Comparison of ENCODE assay signal across 27 cellular contexts in genomic region chr11:116505466-116506247, GRCh38.
DNase-seq lines count a peak whose midpoint lies in the region; TF ChIP-seq lines count a peak whose summit lies in the region.
"Had no signal": no experiment of that assay in that cellular context is flagged by ENCODE, and none has a peak within 500 bp of the region (broad histone marks: within the 10 kb centered on the region; RNA-seq: fewer than 3 reads in every experiment).

No MANE protein-coding gene starts in this region.

- peak in 1 of 2 experiments; percentile 83; a peak in 2 of 4 replicates for TF ChIP-seq EP300 in SK-N-SH (IDR thresholded peaks at IDR 0.05; ENCODE audit: borderline replicate concordance in 1 of 2, low read depth in 1 of 2, low read length in 1 of 2)

- H3K4me3 ChIP-seq in SK-N-SH (ENCODE audit: low read depth in 2 of 2, low read length in 1 of 2) (no peak overlapping the region), neural progenitor cell (no peak overlapping the region)
- H3K4me3 ChIP-seq: cardiac muscle cell, esophagus muscularis mucosa, heart right ventricle, lower lobe of right lung, right atrium auricular region, SJCRH30, smooth muscle cell, transverse colon had no signal

- H3F3A ChIP-seq in SK-N-SH (replicated peaks; ENCODE audit: insufficient read depth), result no peaks in the 10 kb centered on the region
- H3F3A ChIP-seq in neural progenitor cell (ENCODE audit: low read depth), result peaks cover 13% of the 10 kb centered on the region

- H3K4me1 ChIP-seq in SK-N-SH (ENCODE audit: control insufficient read depth in 1 of 2, insufficient read depth in 2 of 2, low read depth in 1 of 2, low read length in 1 of 2) (peaks cover 0 to 94% of the 10 kb centered on the region in 2 experiments; a peak in 2 of 4 replicates), neural progenitor cell (peaks cover 34% of the 10 kb centered on the region)
- H3K4me1 ChIP-seq: Caco-2, foreskin keratinocyte, heart right ventricle, lower lobe of right lung, SJCRH30, transverse colon had no signal

- H3K9me2 ChIP-seq in SK-N-SH, result no peaks in the 10 kb centered on the region

- no peaks in the 10 kb centered on the region for H3K36me3 Mint-ChIP-seq in neural progenitor cell
- H3K36me3 Mint-ChIP-seq in activated CD4-positive, alpha-beta memory T cell treated with anti-CD3 and anti-CD28 coated beads for 36 hours, result no peaks in the 10 kb centered on the region
- H3K36me3 Mint-ChIP-seq: activated naive CD8-positive, alpha-beta T cell; T-cell had no signal

- no peaks in the 10 kb centered on the region for H3K9me3 Mint-ChIP-seq in neural progenitor cell
- no peaks in the 10 kb centered on the region for H3K9me3 Mint-ChIP-seq in activated CD4-positive, alpha-beta memory T cell treated with anti-CD3 and anti-CD28 coated beads for 36 hours
- H3K9me3 Mint-ChIP-seq: activated CD4-positive, alpha-beta memory T cell treated with anti-CD3 and anti-CD28 coated beads, Interleukin-2, amount 10 ng/mL, durations not matched to agents 7 days and 5 days; nephron progenitor cell; T-cell had no signal

- H3K9ac ChIP-seq in SK-N-SH (no peak overlapping the region), neural progenitor cell (no peak overlapping the region)

- peaks cover 66% of the 10 kb centered on the region for H3K4me1 Mint-ChIP-seq in neural progenitor cell
- H3K4me1 Mint-ChIP-seq in activated CD4-positive, alpha-beta memory T cell treated with anti-CD3 and anti-CD28 coated beads for 36 hours (ENCODE audit: low read depth), result no peaks in the 10 kb centered on the region
- H3K4me1 Mint-ChIP-seq: activated CD4-positive, alpha-beta memory T cell treated with anti-CD3 and anti-CD28 coated beads, Interleukin-2, amount 10 ng/mL, durations not matched to agents 7 days and 5 days had no signal

- H3K4me2 ChIP-seq in SK-N-SH (no peak overlapping the region), neural progenitor cell (no peak overlapping the region)
- H3K4me2 ChIP-seq: smooth muscle cell had no signal

- H3K27ac Mint-ChIP-seq in neural progenitor cell, result peak overlapping the region; percentile 29
- no peak overlapping the region for H3K27ac Mint-ChIP-seq in activated CD4-positive, alpha-beta memory T cell treated with anti-CD3 and anti-CD28 coated beads for 36 hours
- H3K27ac Mint-ChIP-seq: activated CD4-positive, alpha-beta memory T cell treated with anti-CD3 and anti-CD28 coated beads, Interleukin-2, amount 10 ng/mL, durations not matched to agents 7 days and 5 days; activated naive CD8-positive, alpha-beta T cell; nephron progenitor cell; T-cell had no signal

- no peak overlapping the region for H2AFZ ChIP-seq in SK-N-SH (ENCODE audit: low read depth)
- peak overlapping the region; percentile 17 for H2AFZ ChIP-seq in neural progenitor cell (replicated peaks)

- H3K27ac ChIP-seq in SK-N-SH (ENCODE audit: low read depth in 2 of 2, low read length in 1 of 2), result peak overlapping the region in 1 of 2 experiments; percentile 97; a peak in 2 of 4 replicates
- no peak overlapping the region for H3K27ac ChIP-seq in neural progenitor cell
- H3K27ac ChIP-seq: cardiac muscle cell, esophagus muscularis mucosa, foreskin keratinocyte, heart right ventricle, lower lobe of right lung, right atrium auricular region, SJCRH30, transverse colon had no signal

- CTCF ChIA-PET in SK-N-SH (lab: Yijun Ruan, JAX), result interaction anchor here (0.7 to 5.4 kb wide), 16 partner anchors 26 to 427 kb away, joined by 3 to 47 read pairs (median 6); no protein-coding TSS in a partner anchor
- CTCF ChIA-PET in activated CD4-positive, alpha-beta memory T cell treated with anti-CD3 and anti-CD28 coated beads for 36 hours (lab: Charles Lee), result no interaction called here

- H3K27me3 Mint-ChIP-seq in neural progenitor cell (ENCODE audit: insufficient read depth, low read depth), result peaks cover 15% of the 10 kb centered on the region
- peaks cover 53% of the 10 kb centered on the region for H3K27me3 Mint-ChIP-seq in activated CD4-positive, alpha-beta memory T cell treated with anti-CD3 and anti-CD28 coated beads for 36 hours

- H3K27me3 ChIP-seq in SK-N-SH (ENCODE audit: insufficient read depth) (peaks cover 22% of the 10 kb centered on the region; the same call in 1 of the 2 replicates), neural progenitor cell (peaks cover 21% of the 10 kb centered on the region)
- H3K27me3 ChIP-seq: right atrium auricular region, SJCRH30 had no signal

- no peaks in the 10 kb centered on the region for H3K79me2 ChIP-seq in SK-N-SH (ENCODE audit: insufficient read depth)
- no peaks in the 10 kb centered on the region for H3K79me2 ChIP-seq in neural progenitor cell (ENCODE audit: low read depth)

- H3K4me3 Mint-ChIP-seq in neural progenitor cell, result no peak overlapping the region
- no peak overlapping the region for H3K4me3 Mint-ChIP-seq in activated CD4-positive, alpha-beta memory T cell treated with anti-CD3 and anti-CD28 coated beads for 36 hours
- H3K4me3 Mint-ChIP-seq: activated CD4-positive, alpha-beta memory T cell treated with anti-CD3 and anti-CD28 coated beads, Interleukin-2, amount 10 ng/mL, durations not matched to agents 7 days and 5 days; activated naive CD8-positive, alpha-beta T cell; nephron progenitor cell; T-cell had no signal

- TF ChIP-seq RAD21 in SK-N-SH (IDR thresholded peaks at IDR 0.05; ENCODE audit: low read length), result peak; percentile 6; the same call in 1 of the 2 replicates

- intact Hi-C loops in activated CD4-positive, alpha-beta memory T cell treated with anti-CD3 and anti-CD28 coated beads for 36 hours (cut with micrococcal nuclease), result no loop called here

- no peak for TF ChIP-seq CTCF in SK-N-SH (IDR thresholded peaks at IDR 0.05)
- no peak for TF ChIP-seq CTCF in neural progenitor cell (IDR thresholded peaks at IDR 0.05)

- POLR2A ChIA-PET in SK-N-SH (lab: Yijun Ruan, JAX), result interaction anchor here (0.6 to 9.4 kb wide), 39 partner anchors 10 to 899 kb away, joined by 3 to 237 read pairs (median 5); no protein-coding TSS in a partner anchor
- POLR2A ChIA-PET in activated CD4-positive, alpha-beta memory T cell treated with anti-CD3 and anti-CD28 coated beads for 36 hours (lab: Charles Lee), result no interaction called here

- H4K20me1 ChIP-seq in SK-N-SH (ENCODE audit: insufficient read depth) (no peaks in the 10 kb centered on the region), neural progenitor cell (ENCODE audit: low read depth) (peaks cover 8% of the 10 kb centered on the region)

- H3K36me3 ChIP-seq in SK-N-SH (replicated peaks in 1 of 2; ENCODE audit: control insufficient read depth in 1 of 2, insufficient read depth in 2 of 2, low read length in 1 of 2), result no peaks in the 10 kb centered on the region
- no peaks in the 10 kb centered on the region for H3K36me3 ChIP-seq in neural progenitor cell
- H3K36me3 ChIP-seq: cardiac muscle cell, esophagus muscularis mucosa, heart right ventricle, lower lobe of right lung, right atrium auricular region, SJCRH30, transverse colon had no signal

- 16% methylated on average over 9 of the region's 9 CpGs for WGBS in SK-N-SH (ENCODE audit: low lambda C conversion rate)

- DNase-seq in NCI-H1092 treated with DMSO at 0.1 percent for 48 hours (lab: John Stamatoyannopoulos, UW) (peak; percentile 86), NCI-H2171 treated with DMSO at 0.1 percent for 48 hours (lab: John Stamatoyannopoulos, UW) (peak; percentile 78), SK-N-SH (peak; percentile 79), neural progenitor cell (ENCODE audit: low spot score) (no peak), HT-29 (ENCODE audit: low spot score) (no peak), nucleus accumbens (lab: John Stamatoyannopoulos, UW) (no peak)
- DNase-seq in activated CD4-positive, alpha-beta memory T cell treated with anti-CD3 and anti-CD28 coated beads for 36 hours, result no peak
- DNase-seq: activated CD4-positive, alpha-beta memory T cell treated with anti-CD3 and anti-CD28 coated beads, Interleukin-2, amount 10 ng/mL, durations not matched to agents 7 days and 5 days; anterior cingulate cortex; C1 segment of cervical spinal cord; Caco-2; cortex of kidney; foreskin keratinocyte; heart right ventricle; lower lobe of right lung; NCI-H2029; NCI-H526 treated with DMSO at 0.1 percent for 48 hours; nephron progenitor cell; SJCRH30; stimulated activated CD4-positive, alpha-beta T cell treated with anti-CD3 and anti-CD28 coated beads, Interleukin-1b, Interleukin-23, amount 100 ng/mL, for 48 hours; T-cell; transverse colon had no signal

- H3K9me3 ChIP-seq in SK-N-SH (no peaks in the 10 kb centered on the region), neural progenitor cell (ENCODE audit: low read depth) (no peaks in the 10 kb centered on the region)
- H3K9me3 ChIP-seq: Caco-2, esophagus muscularis mucosa, heart right ventricle, lower lobe of right lung, right atrium auricular region, SJCRH30, transverse colon had no signal

TF ChIP-seq in SK-N-SH, 30 proteins besides CTCF, POLR2A, EP300 and RAD21 (continues in another document):
- TF ChIP-seq SMC3 (IDR thresholded peaks at IDR 0.05; ENCODE audit: low read depth, low read length) (0 out of 2 replicates have a peak, but pooled peaks have one; percentile 10), MAX (IDR thresholded peaks at IDR 0.05; ENCODE audit: low read depth) (no peak), MEF2A (IDR thresholded peaks at IDR 0.05; ENCODE audit: borderline replicate concordance, low read depth) (no peak), TAF1 (IDR thresholded peaks at IDR 0.05; ENCODE audit: borderline replicate concordance, low read depth, low read length) (no peak), GATA2 (CRISPR knock-in tag; IDR thresholded peaks at IDR 0.05) (peak; percentile 57), TCF12 (IDR thresholded peaks at IDR 0.05) (no peak), RCOR1 (IDR thresholded peaks at IDR 0.05; ENCODE audit: low read length) (peak; percentile 39), YY1 (IDR thresholded peaks at IDR 0.05; ENCODE audit: low read depth) (no peak), POLR2AphosphoS5 (IDR thresholded peaks at IDR 0.05; ENCODE audit: low read depth, low read length) (no peak), GABPA (IDR thresholded peaks at IDR 0.05; ENCODE audit: low read depth) (no peak), USF1 (IDR thresholded peaks at IDR 0.05; ENCODE audit: borderline replicate concordance, low read depth) (no peak), CHD2 (IDR thresholded peaks at IDR 0.05; ENCODE audit: low read length, partially characterized antibody) (peak; percentile 75), JUND (IDR thresholded peaks at IDR 0.05) (no peak), RFX5 (IDR thresholded peaks at IDR 0.05; ENCODE audit: low read length) (peak; percentile 26; the same call in 1 of the 2 replicates)

Comparison
In these comparisons a context has a peak if more than half of its experiments do, and no peak if none do; other contexts are left out.
1. DNase-seq: peak in NCI-H1092 treated with DMSO at 0.1 percent for 48 hours (single experiment), NCI-H2171 treated with DMSO at 0.1 percent for 48 hours (single experiment) and SK-N-SH (single experiment); none in neural progenitor cell (single experiment), HT-29 (single experiment), nucleus accumbens (0 of 56) and activated CD4-positive, alpha-beta memory T cell treated with anti-CD3 and anti-CD28 coated beads for 36 hours (single experiment).